In the genomic region with DNA sequence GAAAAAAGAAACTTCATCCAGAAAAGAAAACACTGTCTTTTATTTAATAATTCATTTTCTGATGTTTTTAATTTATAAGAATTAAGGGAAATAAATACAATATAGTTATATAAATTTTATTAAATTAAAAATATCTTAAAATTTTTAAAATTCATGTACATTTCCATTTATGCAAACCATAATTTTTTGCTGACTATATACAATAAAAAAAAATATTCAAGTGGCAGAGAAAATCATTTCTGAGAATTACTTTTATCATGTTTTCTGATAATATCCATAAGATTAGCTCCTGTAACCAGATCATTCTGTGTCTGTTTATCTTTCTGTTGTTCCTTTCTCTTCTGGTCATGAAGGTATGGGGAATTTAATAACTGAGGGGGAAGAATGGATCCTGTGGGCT, we compare ENCODE assay signal across 22 cellular contexts. TPM values are rescaled to one million over a fixed set of nuclear protein-coding genes. Genes with fewer than 3 reads are reported as not detected.
DNase-seq lines count a peak whose midpoint lies in the region; ATAC-seq, FAIRE-seq and TF ChIP-seq lines count a peak whose summit lies in the region.
"Had no signal": no experiment of that assay in that cellular context is flagged by ENCODE, and none has a peak within 500 bp of the region (broad histone marks: within the 10 kb centered on the region; RNA-seq: fewer than 3 reads in every experiment).

No MANE protein-coding gene starts in this region.

- ATAC-seq in HepG2 (no peak), right lobe of liver (no peak), T-helper 17 cell (no peak), HG03378 (IDR thresholded peaks at IDR 0.05; ENCODE audit: unreplicated experiment) (no peak), HG02973 (IDR thresholded peaks at IDR 0.05; ENCODE audit: unreplicated experiment) (no peak)
- ATAC-seq: GM23338 had no signal

- H3K4me1 ChIP-seq in HepG2 (ENCODE audit: insufficient read depth, low read length): no peaks in the 10 kb centered on the region
- H3K4me1 ChIP-seq in right lobe of liver: peaks cover 0 to 9% (median 0%) of the 10 kb centered on the region in 4 donors
- H3K4me1 ChIP-seq in kidney (ENCODE audit: control insufficient read depth in 1 of 2, insufficient read depth in 1 of 2, low read depth in 1 of 2, low read length in 2 of 2): no peaks in the 10 kb centered on the region
- peaks cover 0 to 4% of the 10 kb centered on the region in 2 donors for H3K4me1 ChIP-seq in thyroid gland

- H3K4me3 ChIP-seq in HepG2 (replicated peaks in 1 of 3; ENCODE audit: insufficient read depth in 1 of 3, low read depth in 2 of 3, low read length in 3 of 3): no peak overlapping the region
- H3K4me3 ChIP-seq in right lobe of liver: no peak overlapping the region
- H3K4me3 ChIP-seq in kidney (ENCODE audit: low read length in 2 of 2): no peak overlapping the region
- H3K4me3 ChIP-seq in thyroid gland (replicated peaks in 1 of 3): no peak overlapping the region
- H3K4me3 ChIP-seq: BLaER1 treated with 17β-estradiol and CSF1 and Interleukin-3, amounts not matched to agents 10 nM and 100 nM; GM23338 had no signal

- BruUV-seq in HepG2 (replicated peaks; lab: Mats Ljungman, UMichigan): no TSS peak

- TF ChIP-seq POLR2A in HepG2 (IDR thresholded peaks at IDR 0.05; ENCODE audit: insufficient read depth in 1 of 2, low read depth in 2 of 2, low read length in 2 of 2) (no peak), right lobe of liver (IDR thresholded peaks at IDR 0.05) (no peak), thyroid gland (IDR thresholded peaks at IDR 0.05) (no peak)

- no peaks in the 10 kb centered on the region for H3K27me3 Mint-ChIP-seq in T-helper 17 cell
- H3K27me3 Mint-ChIP-seq: B cell; CD8-positive, alpha-beta memory T cell had no signal

- no peaks in the 10 kb centered on the region for H3K27me3 ChIP-seq in HepG2 (ENCODE audit: control insufficient read depth in 1 of 2, insufficient read depth in 2 of 2, low read length in 2 of 2)
- H3K27me3 ChIP-seq in right lobe of liver: no peaks in the 10 kb centered on the region
- H3K27me3 ChIP-seq in thyroid gland: no peaks in the 10 kb centered on the region
- H3K27me3 ChIP-seq: BLaER1 treated with 17β-estradiol and CSF1 and Interleukin-3, amounts not matched to agents 10 nM and 100 nM had no signal

- H3K36me3 ChIP-seq in HepG2 (replicated peaks in 1 of 2; ENCODE audit: control insufficient read depth in 1 of 2, insufficient read depth in 2 of 2, low read length in 2 of 2): peaks cover 1 to 14% of the 10 kb centered on the region in 2 experiments; a peak in 2 of 5 replicates
- peaks cover 0 to 17% (median 5%) of the 10 kb centered on the region in 4 donors for H3K36me3 ChIP-seq in right lobe of liver
- peaks cover 2 to 4% of the 10 kb centered on the region in 2 donors for H3K36me3 ChIP-seq in kidney (ENCODE audit: control insufficient read depth in 1 of 2, insufficient read depth in 2 of 2, low read length in 2 of 2)
- no peaks in the 10 kb centered on the region for H3K36me3 ChIP-seq in thyroid gland

- no peak for DNase-seq in HepG2 (ENCODE audit: low spot score)
- no peak for DNase-seq in right lobe of liver
- no peak for DNase-seq in T-helper 17 cell
- DNase-seq in kidney: no peak
- no peak for DNase-seq in thyroid gland
- DNase-seq in NCI-H446 (lab: John Stamatoyannopoulos, UW): no peak
- DNase-seq: 8988T; CD8-positive, alpha-beta memory T cell; COR-L47; DMS 273 treated with DMSO at 0.1 percent for 48 hours; DMS53; DND-41; EL; HCEC 1CT had no signal

- CTCF ChIA-PET in HepG2 (lab: Yijun Ruan, JAX; ENCODE audit: low intra/inter-chr PET ratio, low total read pairs): no interaction called here

- H2AFZ ChIP-seq in HepG2 (ENCODE audit: low read length): no peak overlapping the region
- H2AFZ ChIP-seq: GM23338 had no signal

- H3K27ac ChIP-seq in HepG2 (ENCODE audit: extremely low read length, insufficient read depth, low read length) (no peak overlapping the region), right lobe of liver (no peak overlapping the region), kidney (ENCODE audit: low read depth in 2 of 2, low read length in 2 of 2) (no peak overlapping the region), thyroid gland (peak overlapping the region in 2 of 3 donors; percentile 19 to 33)
- H3K27ac ChIP-seq: BLaER1 treated with 17β-estradiol and CSF1 and Interleukin-3, amounts not matched to agents 10 nM and 100 nM had no signal

- in situ Hi-C loops in HepG2 (cut with HindIII; ENCODE audit: extremely low pct_ligation_motif_present, low pct_unique_long_range_greater_than_20kb): no loop called here

- peaks cover 9% of the 10 kb centered on the region for H3K36me3 Mint-ChIP-seq in T-helper 17 cell (ENCODE audit: low read depth)

- FAIRE-seq in HepG2 (lab: Jason Lieb, UNC): no peak
- FAIRE-seq in kidney (lab: Jason Lieb, UNC): peak; percentile 57
- FAIRE-seq: GM12892, GM18507, H54 had no signal

- no peak overlapping the region for H3K4me2 ChIP-seq in HepG2 (ENCODE audit: low read depth, low read length)
- H3K4me2 ChIP-seq: GM23338 had no signal

- H3K9ac ChIP-seq in HepG2 (ENCODE audit: insufficient read depth, low read depth, low read length) (no peak overlapping the region), kidney (ENCODE audit: low read length in 2 of 2) (no peak overlapping the region)
- H3K9ac ChIP-seq: BLaER1 treated with 17β-estradiol and CSF1 and Interleukin-3, amounts not matched to agents 10 nM and 100 nM had no signal

- H3K4me3 Mint-ChIP-seq in T-helper 17 cell: no peak overlapping the region
- H3K4me3 Mint-ChIP-seq: B cell; CD8-positive, alpha-beta memory T cell; GM23338 had no signal

- H4K20me1 ChIP-seq in HepG2 (ENCODE audit: insufficient read depth, low read length): no peaks in the 10 kb centered on the region
- H4K20me1 ChIP-seq: BLaER1 treated with 17β-estradiol and CSF1 and Interleukin-3, amounts not matched to agents 10 nM and 100 nM had no signal

- H3K79me2 ChIP-seq in HepG2 (ENCODE audit: insufficient read depth, low read length): no peaks in the 10 kb centered on the region

- TF ChIP-seq EP300 in HepG2 (IDR thresholded peaks at IDR 0.05; ENCODE audit: low read depth in 2 of 2, low read length in 2 of 2) (no peak), HepG2 (CRISPR knock-in tag; IDR thresholded peaks at IDR 0.05; ENCODE audit: borderline replicate concordance) (no peak)

- H3K27ac Mint-ChIP-seq in T-helper 17 cell: peak overlapping the region; percentile 14
- H3K27ac Mint-ChIP-seq: B cell, GM23338 had no signal

- POLR2A ChIA-PET in HepG2 (lab: Yijun Ruan, JAX): no interaction called here

- TF ChIP-seq CTCF in HepG2 (CRISPR knock-in tag; IDR thresholded peaks at IDR 0.05) (no peak), right lobe of liver (IDR thresholded peaks at IDR 0.05) (no peak), kidney (IDR thresholded peaks at IDR 0.05; ENCODE audit: borderline replicate concordance, extremely low read depth, insufficient read depth) (no peak), thyroid gland (IDR thresholded peaks at IDR 0.05) (no peak)

- H3K4me1 Mint-ChIP-seq in T-helper 17 cell: peaks cover 6% of the 10 kb centered on the region
- H3K4me1 Mint-ChIP-seq: CD8-positive, alpha-beta memory T cell; GM23338 had no signal

- no peak for TF ChIP-seq RAD21 in HepG2 (CRISPR knock-in tag; IDR thresholded peaks at IDR 0.05)

- no peaks in the 10 kb centered on the region for H3K9me3 ChIP-seq in HepG2 (ENCODE audit: low read length)
- H3K9me3 ChIP-seq in right lobe of liver: no peaks in the 10 kb centered on the region
- no peaks in the 10 kb centered on the region for H3K9me3 ChIP-seq in T-helper 17 cell (ENCODE audit: control insufficient read depth, low read length, poor library complexity, severe bottlenecking)
- no peaks in the 10 kb centered on the region for H3K9me3 ChIP-seq in kidney (ENCODE audit: control insufficient read depth in 1 of 2, low read length in 2 of 2)
- no peaks in the 10 kb centered on the region for H3K9me3 ChIP-seq in thyroid gland
- H3K9me3 ChIP-seq: BLaER1 treated with 17β-estradiol and CSF1 and Interleukin-3, amounts not matched to agents 10 nM and 100 nM had no signal

- intact Hi-C loops in HepG2 (cut with micrococcal nuclease; ENCODE audit: unreplicated experiment): no loop called here
- intact Hi-C loops in right lobe of liver (cut with DNase I): no loop called here
- intact Hi-C loops in kidney (cut with DNase I): no loop called here
- intact Hi-C loops in thyroid gland (cut with DNase I): no loop called here

RNA-seq across cellular contexts. Expression of a gene that starts 23.5 kb away (rescaled TPM):
- total RNA-seq in HepG2 (2016; rRNA removed; fragmentation: Illumina TruSeq; extraction: Trizol) (11.2 and 17.5 TPM in 2 replicates), right lobe of liver (under 1 TPM; 0.15 to 0.49 (median 0.38) TPM), T-helper 17 cell (under 1 TPM; 0.08 to 0.12 TPM), kidney (0.19 TPM), thyroid gland (under 1 TPM; 0.05 to 0.42 (median 0.18) TPM)
- total RNA-seq in HepG2 (2016; cell fraction: cytosol; rRNA removed; fragmentation: Illumina TruSeq; extraction: Trizol; ENCODE audit: low read depth): 2.7 and 3.1 TPM in 2 replicates
- 10.9 and 17.7 TPM in 2 replicates for total RNA-seq in HepG2 (2016; cell fraction: insoluble cytoplasmic fraction; rRNA removed; fragmentation: Illumina TruSeq; extraction: Trizol)
- 3.5 and 4.2 TPM in 2 replicates for total RNA-seq in HepG2 (2016; cell fraction: membrane; rRNA removed; fragmentation: Illumina TruSeq; extraction: Trizol)
- total RNA-seq in HepG2 (2016; cell fraction: nucleus; rRNA removed; fragmentation: Illumina TruSeq; extraction: Trizol): 10.2 and 10.3 TPM in 2 replicates
- polyA plus RNA-seq in HepG2 (2011; rRNA removed) (1.5 and 3.3 TPM in 2 replicates), kidney (ENCODE audit: insufficient read depth, low read depth, low replicate concordance) (not detected)
- 0.79 and 0.88 TPM in 2 replicates for polyA plus RNA-seq in HepG2 (2011; cell fraction: cytosol; rRNA removed)
- polyA plus RNA-seq in HepG2 (2011; cell fraction: nucleus; rRNA removed): 1.7 and 2.1 TPM in 2 replicates
- 1.9 and 4.0 TPM in 2 replicates for polyA plus RNA-seq in HepG2 (2012)
- polyA plus RNA-seq in HepG2 (2016; cell fraction: cytosol; fragmentation: Illumina TruSeq; extraction: Trizol; ENCODE audit: low read depth): 0.09 and 0.12 TPM in 2 replicates
- polyA plus RNA-seq in HepG2 (2016; cell fraction: insoluble cytoplasmic fraction; fragmentation: Illumina TruSeq; extraction: Trizol; ENCODE audit: low read depth): 7.9 and 9.4 TPM in 2 replicates
- polyA plus RNA-seq in HepG2 (2016; cell fraction: membrane; fragmentation: Illumina TruSeq; extraction: Trizol; ENCODE audit: low read depth): 0.41 and 0.43 TPM in 2 replicates
- 13.9 and 16.4 TPM in 2 replicates for polyA plus RNA-seq in HepG2 (2016; cell fraction: nucleus; fragmentation: Illumina TruSeq; extraction: Trizol; ENCODE audit: insufficient read depth, low read depth)
- polyA minus RNA-seq in HepG2 (2011; rRNA and poly(A)+ RNA removed; ENCODE audit: low replicate concordance): 1.3 and 7.8 TPM in 2 replicates
- polyA minus RNA-seq in HepG2 (2011; cell fraction: cytosol; rRNA and poly(A)+ RNA removed): 3.0 and 3.9 TPM in 2 replicates
- polyA minus RNA-seq in HepG2 (2011; cell fraction: nucleus; rRNA and poly(A)+ RNA removed): 5.8 and 6.8 TPM in 2 replicates
- polyA plus RNA-seq: CD8-positive, alpha-beta memory T cell had no signal

RNA-seq across cellular contexts. Expression of a gene that starts 25.7 kb away (rescaled TPM):
- total RNA-seq in HepG2 (2016; rRNA removed; fragmentation: Illumina TruSeq; extraction: Trizol): 14.8 and 21.7 TPM in 2 replicates
- 9.7 and 10.1 TPM in 2 replicates for total RNA-seq in HepG2 (2016; cell fraction: cytosol; rRNA removed; fragmentation: Illumina TruSeq; extraction: Trizol; ENCODE audit: low read depth)
- 15.3 and 21.6 TPM in 2 replicates for total RNA-seq in HepG2 (2016; cell fraction: insoluble cytoplasmic fraction; rRNA removed; fragmentation: Illumina TruSeq; extraction: Trizol)
- total RNA-seq in HepG2 (2016; cell fraction: membrane; rRNA removed; fragmentation: Illumina TruSeq; extraction: Trizol): 15.6 and 16.7 TPM in 2 replicates
- 9.1 and 12.1 TPM in 2 replicates for total RNA-seq in HepG2 (2016; cell fraction: nucleus; rRNA removed; fragmentation: Illumina TruSeq; extraction: Trizol)
- polyA plus RNA-seq in HepG2 (2011; rRNA removed): 11.5 and 12.1 TPM in 2 replicates
- 6.3 and 9.1 TPM in 2 replicates for polyA plus RNA-seq in HepG2 (2011; cell fraction: cytosol; rRNA removed)
- polyA plus RNA-seq in HepG2 (2011; cell fraction: nucleus; rRNA removed): 6.7 and 7.1 TPM in 2 replicates
- 9.1 and 10.8 TPM in 2 replicates for polyA plus RNA-seq in HepG2 (2012)
- polyA plus RNA-seq in HepG2 (2016; cell fraction: cytosol; fragmentation: Illumina TruSeq; extraction: Trizol; ENCODE audit: low read depth): 4.8 and 6.4 TPM in 2 replicates
- 23.9 and 24.2 TPM in 2 replicates for polyA plus RNA-seq in HepG2 (2016; cell fraction: insoluble cytoplasmic fraction; fragmentation: Illumina TruSeq; extraction: Trizol; ENCODE audit: low read depth)
- 7.6 and 9.1 TPM in 2 replicates for polyA plus RNA-seq in HepG2 (2016; cell fraction: membrane; fragmentation: Illumina TruSeq; extraction: Trizol; ENCODE audit: low read depth)
- 20.1 and 20.2 TPM in 2 replicates for polyA plus RNA-seq in HepG2 (2016; cell fraction: nucleus; fragmentation: Illumina TruSeq; extraction: Trizol; ENCODE audit: insufficient read depth, low read depth)
- polyA minus RNA-seq in HepG2 (2011; rRNA and poly(A)+ RNA removed; ENCODE audit: low replicate concordance): 4.5 and 17.0 TPM in 2 replicates
- polyA minus RNA-seq in HepG2 (2011; cell fraction: cytosol; rRNA and poly(A)+ RNA removed): 4.5 and 6.7 TPM in 2 replicates
- 12.6 and 15.3 TPM in 2 replicates for polyA minus RNA-seq in HepG2 (2011; cell fraction: nucleus; rRNA and poly(A)+ RNA removed)
- total RNA-seq in right lobe of liver: 10 to 100 TPM in 1 of 6 experiments, 1 to 10 TPM in 5; 6.7 to 12.4 (median 8.8) TPM
- 10 to 100 TPM; 24.0 to 29.4 TPM for total RNA-seq in T-helper 17 cell
- total RNA-seq in kidney: 20.8 TPM
- polyA plus RNA-seq in kidney (ENCODE audit: insufficient read depth, low read depth, low replicate concordance): 18.2 TPM
- total RNA-seq in thyroid gland: 10 to 100 TPM; 18.3 to 33.2 (median 28.7) TPM

Comparison
In these comparisons a context has a peak if more than half of its experiments do, and no peak if none do; other contexts are left out.
1. H3K27ac ChIP-seq: peak in thyroid gland (2 of 3); none in HepG2 (single experiment), right lobe of liver (0 of 3) and kidney (0 of 2).